1 cellular context compared by ENCODE assay signal in genomic region chr4:184774152-184774551, GRCh38.
TF ChIP-seq lines count a peak whose summit lies in the region.

No MANE protein-coding gene starts in this region.

TF ChIP-seq in K562, 482 proteins besides CTCF, POLR2A, EP300 and RAD21:
- TF ChIP-seq ZBTB7A (IDR thresholded peaks at IDR 0.05; ENCODE audit: borderline replicate concordance, control insufficient read depth, low read depth, low read length): no peak
- peak; percentile 30 to 56; a peak in 2 of 4 replicates for TF ChIP-seq KDM1A (IDR thresholded peaks at IDR 0.05)
- TF ChIP-seq ZNF444 (CRISPR knock-in tag; IDR thresholded peaks at IDR 0.05): no peak
